Comparison of ENCODE assay signal across 17 cellular contexts in the genomic region with DNA sequence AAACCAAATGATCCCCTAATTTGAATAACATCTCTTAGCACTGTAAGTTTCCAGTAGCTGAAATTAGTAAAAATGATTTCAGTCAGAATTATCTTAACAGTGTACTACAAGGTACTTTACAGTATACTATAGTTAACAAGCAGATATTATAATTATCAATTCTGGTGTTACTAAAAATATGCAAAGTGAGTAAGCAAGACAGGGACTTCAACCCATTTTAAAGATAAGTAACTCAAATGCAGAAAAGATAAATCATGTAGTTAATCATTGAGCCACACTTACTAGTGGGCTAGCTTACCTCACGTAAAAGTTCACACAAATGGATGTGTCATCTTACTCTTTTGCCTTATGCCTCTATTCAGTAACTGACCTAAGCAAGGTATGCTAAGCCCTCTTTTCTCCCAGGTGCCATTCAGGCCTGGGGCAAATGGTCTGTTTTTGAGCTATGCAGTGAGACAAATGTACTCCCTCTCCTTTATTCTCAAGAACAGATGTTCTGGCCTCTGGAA.
"Had no signal": no experiment of that assay in that cellular context is flagged by ENCODE, and none has a peak within 500 bp of the region (broad histone marks: within the 10 kb centered on the region; RNA-seq: fewer than 3 reads in every experiment).

No MANE protein-coding gene starts in this region.

- H3K4me3 ChIP-seq: esophagus squamous epithelium, gastroesophageal sphincter, psoas muscle, sigmoid colon, skin epidermis, stomach, thoracic aorta, transverse colon had no signal

- H3K4me1 ChIP-seq: esophagus squamous epithelium had no signal

- DNase-seq: effector memory CD8-positive, alpha-beta T cell; esophagus squamous epithelium; foreskin fibroblast; glutamatergic neuron; naive thymus-derived CD4-positive, alpha-beta T cell; psoas muscle; sigmoid colon; stimulated activated CD4-positive, alpha-beta T cell treated with anti-CD3 and anti-CD28 coated beads, Interleukin-12 subunit alpha, Interleukin-12 subunit beta, amount 100 ng/mL, for 4 hours; stimulated activated naive CD4-positive, alpha-beta T cell; stomach; substantia nigra; transverse colon had no signal

- H3K27ac ChIP-seq: epithelial cell of prostate, esophagus squamous epithelium, gastroesophageal sphincter, neutrophil, psoas muscle, sigmoid colon, skin epidermis, stomach, thoracic aorta, transverse colon had no signal

- H3K27me3 ChIP-seq: esophagus squamous epithelium, gastroesophageal sphincter, neutrophil, sigmoid colon, stomach, transverse colon had no signal

- ATAC-seq: effector memory CD8-positive, alpha-beta T cell; gastroesophageal sphincter; naive thymus-derived CD4-positive, alpha-beta T cell; psoas muscle had no signal

- H3K9me3 ChIP-seq: esophagus squamous epithelium, gastroesophageal sphincter, neutrophil, psoas muscle, sigmoid colon, stomach, thoracic aorta, transverse colon had no signal
